In the genomic region with DNA sequence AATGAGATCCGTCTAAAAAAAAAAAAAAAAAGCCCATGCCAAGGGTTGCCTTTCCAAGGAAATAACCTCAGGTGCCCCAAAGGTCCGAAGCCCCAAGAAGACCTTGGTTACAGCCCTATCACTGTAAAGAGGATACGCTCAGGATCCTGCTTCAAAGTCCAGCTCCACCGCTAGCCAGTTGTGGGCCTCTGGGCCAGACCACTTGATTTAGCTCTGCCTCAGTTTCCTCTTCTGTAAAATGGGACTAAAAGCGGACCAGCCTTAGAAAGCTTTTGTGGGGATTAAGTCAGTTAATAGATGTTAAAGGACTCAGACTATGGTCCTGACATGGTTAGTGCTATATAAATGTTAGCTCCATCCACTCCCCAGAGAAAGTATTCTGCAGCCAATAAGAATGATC, we compare ENCODE assay signal across 20 cellular contexts. TPM values are rescaled to one million over a fixed set of nuclear protein-coding genes. Genes with fewer than 3 reads are reported as not detected.
"Had no signal": no experiment of that assay in that cellular context is flagged by ENCODE, and none has a peak within 500 bp of the region (broad histone marks: within the 10 kb centered on the region; RNA-seq: fewer than 3 reads in every experiment).

No MANE protein-coding gene starts in this region.

- H3K9me3 ChIP-seq: adrenal gland, ascending aorta, colonic mucosa, neutrophil, thyroid gland had no signal

- H3K27me3 ChIP-seq: adrenal gland, ascending aorta, brain microvascular endothelial cell, colonic mucosa, foreskin keratinocyte, thyroid gland had no signal

- H3K27ac ChIP-seq: adrenal gland, ascending aorta, brain microvascular endothelial cell, colonic mucosa, neutrophil, thyroid gland had no signal

- H3K4me3 ChIP-seq: adrenal gland, ascending aorta, colonic mucosa, skin epidermis, thyroid gland had no signal

- H3K36me3 ChIP-seq: adrenal gland, ascending aorta, brain microvascular endothelial cell, colonic mucosa, neutrophil, thyroid gland had no signal

- DNase-seq: activated naive CD4-positive, alpha-beta T cell; activated T-cell treated with anti-CD3 and anti-CD28 coated beads, Interleukin-2, amount 50 U/mL, for 1 hour; brain microvascular endothelial cell; central memory CD4-positive, alpha-beta T cell; colonic mucosa; erythroblast; foreskin keratinocyte; immature natural killer cell; stimulated activated CD4-positive, alpha-beta T cell treated with anti-CD3 and anti-CD28 coated beads, Interleukin-1b, Interleukin-23, amount 100 ng/mL, for 48 hours; substantia nigra; T-cell; thyroid gland had no signal

- ATAC-seq: T-cell had no signal

- H3K4me1 ChIP-seq: adrenal gland, colonic mucosa, thyroid gland had no signal

RNA-seq across cellular contexts. Expression of gene ORM1, which starts 48.7 kb away (rescaled TPM):
- total RNA-seq: foreskin keratinocyte, glomerular endothelial cell, myocyte, renal cortical epithelial cell, thyroid gland had no signal

RNA-seq across cellular contexts. Expression of gene ORM2, which starts 55.5 kb away (rescaled TPM):
- total RNA-seq: foreskin keratinocyte, glomerular endothelial cell, myocyte, renal cortical epithelial cell, thyroid gland, ureter had no signal
